14 cellular contexts compared by ENCODE assay signal in the genomic region with DNA sequence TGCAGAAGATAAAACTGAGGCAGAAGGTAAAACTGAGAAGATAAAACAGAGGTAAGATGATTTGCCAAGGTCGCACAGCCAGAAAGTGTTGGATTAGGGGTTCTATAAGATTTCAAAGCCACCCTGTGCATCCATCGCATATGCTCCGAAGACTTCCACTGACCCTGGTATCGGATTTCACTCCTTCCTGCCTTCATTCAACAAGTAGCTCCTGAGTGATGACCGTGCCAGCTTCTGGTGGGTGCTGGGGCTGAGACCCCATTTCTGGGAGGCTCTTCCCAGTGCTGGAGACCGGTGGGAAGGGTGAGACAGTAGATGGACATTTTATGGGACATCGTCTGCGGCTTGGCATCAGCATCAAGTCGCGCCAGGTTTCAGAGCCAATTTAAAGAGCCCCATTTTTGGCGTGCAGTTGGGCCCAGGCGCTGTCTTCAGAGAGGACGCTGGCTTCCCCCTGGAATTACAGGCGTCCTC. TPM values are rescaled to one million over a fixed set of nuclear protein-coding genes. Genes with fewer than 3 reads are reported as not detected.
DNase-seq lines count a peak whose midpoint lies in the region; ATAC-seq and TF ChIP-seq lines count a peak whose summit lies in the region.
"Had no signal": no experiment of that assay in that cellular context is flagged by ENCODE, and none has a peak within 500 bp of the region (broad histone marks: within the 10 kb centered on the region; RNA-seq: fewer than 3 reads in every experiment).

No MANE protein-coding gene starts in this region.

- TF ChIP-seq EP300 in esophagus muscularis mucosa (IDR thresholded peaks at IDR 0.05): no peak

- H3K27me3 ChIP-seq in PC-3 (ENCODE audit: low read length) (no peaks in the 10 kb centered on the region), esophagus muscularis mucosa (no peaks in the 10 kb centered on the region), muscle layer of duodenum (ENCODE audit: low read depth, low read length) (no peaks in the 10 kb centered on the region), thoracic aorta (replicated peaks; ENCODE audit: insufficient read depth) (no peaks in the 10 kb centered on the region)

- BruUV-seq in PC-3 (replicated peaks; lab: Mats Ljungman, UMichigan): no TSS peak

- H3K9ac ChIP-seq in PC-3 (ENCODE audit: low read length): peak overlapping the region; percentile 56; the same call in 1 of the 2 replicates

- ATAC-seq in PC-3 (no peak), thoracic aorta (ENCODE audit: insufficient number of reproducible peaks, low FRiP score, low read depth) (no peak), GM21515 (IDR thresholded peaks at IDR 0.05; ENCODE audit: unreplicated experiment) (no peak), GM21447 (IDR thresholded peaks at IDR 0.05; ENCODE audit: unreplicated experiment) (no peak)
- ATAC-seq: activated T-helper 17 cell treated with anti-CD3 and anti-CD28 coated beads, Interleukin-2, amount 50 U/mL, for 72 hours had no signal

- TF ChIP-seq POLR2A in esophagus muscularis mucosa (IDR thresholded peaks at IDR 0.05; ENCODE audit: low read depth): no peak

- DNase-seq in PC-3: no peak
- no peak for DNase-seq in esophagus muscularis mucosa (ENCODE audit: extremely low spot score)
- no peak for DNase-seq in thoracic aorta (ENCODE audit: low spot score)
- DNase-seq in T1000 (lab: John Stamatoyannopoulos, UW): no peak
- no peak for DNase-seq in NCI-H2081 treated with DMSO at 0.1 percent for 48 hours (lab: John Stamatoyannopoulos, UW)
- DNase-seq: activated CD4-positive, alpha-beta T cell treated with anti-CD3 and anti-CD28 coated beads for 1 hour; NCI-H446 treated with DMSO at 0.1 percent for 48 hours; SIG-M5; stimulated activated CD4-positive, alpha-beta T cell treated with anti-CD3 and anti-CD28 coated beads, Interleukin-12 subunit alpha, Interleukin-12 subunit beta, amount 100 ng/mL, for 4 hours; stimulated activated CD8-positive, alpha-beta memory T cell treated with anti-CD3 and anti-CD28 coated beads, Interleukin-4, amount 100 ng/mL, for 48 hours had no signal

- CTCF ChIA-PET in PC-3 (lab: Charles Lee): no interaction called here

- peak overlapping the region; percentile 55 for H3K27ac ChIP-seq in PC-3 (ENCODE audit: low read length)
- peak overlapping the region; percentile 85 to 99 (median 92) for H3K27ac ChIP-seq in esophagus muscularis mucosa (replicated peaks in 1 of 4)
- H3K27ac ChIP-seq in muscle layer of duodenum (ENCODE audit: low read length): peak overlapping the region; percentile 26
- H3K27ac ChIP-seq in thoracic aorta: peak overlapping the region in 1 of 2 donors; percentile 71

- H3K79me2 ChIP-seq in PC-3 (ENCODE audit: low read length): peaks cover 20% of the 10 kb centered on the region

- intact Hi-C loops in PC-3 (cut with micrococcal nuclease): loop anchor here (5.0 kb wide), 1 partner anchor 40 kb away; no protein-coding TSS in a partner anchor
- intact Hi-C loops in esophagus muscularis mucosa (cut with DNase I): loop anchor here (5.0 kb wide), 1 partner anchor 45 kb away; no protein-coding TSS in a partner anchor

- H2AFZ ChIP-seq in PC-3 (ENCODE audit: low read length): peak overlapping the region; percentile 89

- WGBS in esophagus muscularis mucosa: 59% methylated on average over 10 of the region's 14 CpGs

- H3K4me2 ChIP-seq in PC-3 (ENCODE audit: low read length): peak overlapping the region; percentile 92

- H3K9me2 ChIP-seq in PC-3 (replicated peaks; ENCODE audit: low read length): no peaks in the 10 kb centered on the region

- TF ChIP-seq CTCF in PC-3 (conservative IDR thresholded peaks at IDR 0.05; ENCODE audit: low read depth, low read length): no peak
- no peak for TF ChIP-seq CTCF in esophagus muscularis mucosa (IDR thresholded peaks at IDR 0.05)
- no peak for TF ChIP-seq CTCF in thoracic aorta (IDR thresholded peaks at IDR 0.05)

- H4K20me1 ChIP-seq in PC-3 (ENCODE audit: low read length): no peaks in the 10 kb centered on the region

- no peaks in the 10 kb centered on the region for H3K36me3 ChIP-seq in PC-3 (ENCODE audit: low read depth, low read length)
- H3K36me3 ChIP-seq in esophagus muscularis mucosa: no peaks in the 10 kb centered on the region
- H3K36me3 ChIP-seq in muscle layer of duodenum (ENCODE audit: control insufficient read depth in 1 of 2, insufficient read depth in 2 of 2, low read length in 2 of 2): no peaks in the 10 kb centered on the region
- H3K36me3 ChIP-seq in thoracic aorta: no peaks in the 10 kb centered on the region

- H3F3A ChIP-seq in PC-3 (ENCODE audit: low read length, unreplicated experiment): peaks cover 3% of the 10 kb centered on the region

- POLR2A ChIA-PET in PC-3 (lab: Charles Lee; ENCODE audit: unreplicated experiment): no interaction called here

- H3K4me1 ChIP-seq in PC-3 (ENCODE audit: insufficient read depth, low read length) (peaks cover 13% of the 10 kb centered on the region; the same call in 1 of the 2 replicates), esophagus muscularis mucosa (peaks cover 23 to 52% (median 46%) of the 10 kb centered on the region in 4 donors), muscle layer of duodenum (ENCODE audit: control insufficient read depth in 1 of 2, insufficient read depth in 2 of 2, low read length in 2 of 2) (peaks cover 3 to 22% of the 10 kb centered on the region in 2 donors), thoracic aorta (ENCODE audit: control insufficient read depth in 1 of 2, low read depth in 2 of 2) (peaks cover 8 to 16% of the 10 kb centered on the region in 2 donors)

- peak overlapping the region; percentile 86 for H3K4me3 ChIP-seq in PC-3 (ENCODE audit: low read length)
- H3K4me3 ChIP-seq in esophagus muscularis mucosa: peak overlapping the region; percentile 61 to 82 (median 70)
- peak overlapping the region in 1 of 2 donors; percentile 71 for H3K4me3 ChIP-seq in muscle layer of duodenum (ENCODE audit: low read depth in 1 of 2, low read length in 2 of 2)
- H3K4me3 ChIP-seq in thoracic aorta: peak overlapping the region; percentile 89

- H3K9me3 ChIP-seq in PC-3 (ENCODE audit: low read length) (no peaks in the 10 kb centered on the region), esophagus muscularis mucosa (no peaks in the 10 kb centered on the region), muscle layer of duodenum (ENCODE audit: control insufficient read depth in 1 of 2, low read length in 2 of 2) (peaks cover 0 to 3% of the 10 kb centered on the region in 2 donors), thoracic aorta (no peaks in the 10 kb centered on the region)

RNA-seq across cellular contexts. Expression of a gene that starts 53.7 kb away (rescaled TPM):
- 15.2 and 17.6 TPM in 2 replicates for total RNA-seq in PC-3 (2014; rRNA removed)
- total RNA-seq in esophagus muscularis mucosa: 100 to 1,000 TPM in 1 of 4 donors, 10 to 100 TPM in 3; 41.7 to 102 (median 62.4) TPM
- 100 to 1,000 TPM in 1 of 2 donors, 10 to 100 TPM in 1; 87.4 to 104 TPM for total RNA-seq in thoracic aorta
